8 cellular contexts compared by ENCODE assay signal in genomic region chr2:87453965-87454364, GRCh38.
DNase-seq lines count a peak whose midpoint lies in the region; ATAC-seq, FAIRE-seq and TF ChIP-seq lines count a peak whose summit lies in the region.
"Not testable (repeated sequence)": the region's sequence is repeated elsewhere in the genome, so short reads cannot be mapped to it uniquely, and the experiment has no call there.

No MANE protein-coding gene starts in this region.

- BruUV-seq in endothelial cell of umbilical vein (replicated peaks; lab: Mats Ljungman, UMichigan) = not testable (repeated sequence)

- dilution Hi-C loops in endothelial cell of umbilical vein (cut with MboI; ENCODE audit: extremely low pct_ligation_motif_present, low sequenced_read_pairs) = not testable (repeated sequence)

- not testable (repeated sequence) for H3K4me2 ChIP-seq in endothelial cell of umbilical vein (ENCODE audit: insufficient read depth, low read length)

- not testable (repeated sequence) for DNase-seq in CD4-positive, CD25-positive, alpha-beta regulatory T cell; endothelial cell of umbilical vein (ENCODE audit: low read depth, low spot score); left cardiac atrium; type B pancreatic cell (ENCODE audit: extremely low spot score, unreplicated experiment)
- peak; percentile 87 for DNase-seq in HT1080 (ENCODE audit: low read depth)
- DNase-seq in RCC 7860 (ENCODE audit: low spot score) = peak; percentile 5
- DNase-seq in amniotic epithelial cell (ENCODE audit: low read depth) = peak; percentile 19

- H3K27me3 ChIP-seq in CD4-positive, CD25-positive, alpha-beta regulatory T cell (ENCODE audit: control insufficient read depth, insufficient read depth, low read length); endothelial cell of umbilical vein (ENCODE audit: control insufficient read depth in 2 of 2, insufficient read depth in 2 of 2, low read length in 2 of 2); neuron (ENCODE audit: insufficient read depth, low read length): not testable (repeated sequence)

- not testable (repeated sequence) for H3K9me1 ChIP-seq in endothelial cell of umbilical vein (replicated peaks; ENCODE audit: control insufficient read depth, extremely low read depth, insufficient read depth, low read length)

- H3K9me3 Mint-ChIP-seq in CD4-positive, CD25-positive, alpha-beta regulatory T cell; type B pancreatic cell: not testable (repeated sequence)

- H3K27ac ChIP-seq in CD4-positive, CD25-positive, alpha-beta regulatory T cell (ENCODE audit: insufficient read depth, low read length, poor library complexity, severe bottlenecking) = peak overlapping the region; percentile 41
- H3K27ac ChIP-seq in endothelial cell of umbilical vein (ENCODE audit: insufficient read depth, low read depth, low read length) = peak overlapping the region; percentile 77

- POLR2A ChIA-PET in endothelial cell of umbilical vein (lab: Charles Lee) = not testable (repeated sequence)

- not testable (repeated sequence) for H2AFZ ChIP-seq in endothelial cell of umbilical vein (ENCODE audit: low read depth, low read length); neuron (ENCODE audit: low read depth, low read length)

- not testable (repeated sequence) for ATAC-seq in CD4-positive, CD25-positive, alpha-beta regulatory T cell (ENCODE audit: low read depth in 2 of 2)
- ATAC-seq in left cardiac atrium = peak; percentile 10

- not testable (repeated sequence) for H3K4me3 ChIP-seq in CD4-positive, CD25-positive, alpha-beta regulatory T cell (ENCODE audit: low read depth, low read length); endothelial cell of umbilical vein (replicated peaks in 1 of 3; ENCODE audit: insufficient read depth in 1 of 3, low read depth in 1 of 3, low read length in 3 of 3)
- peak overlapping the region; percentile 18 for H3K4me3 ChIP-seq in neuron (ENCODE audit: low read length)

- not testable (repeated sequence) for FAIRE-seq in RCC 7860 (lab: Jason Lieb, UNC); endothelial cell of umbilical vein (lab: Jason Lieb, UNC)

- intact Hi-C loops in endothelial cell of umbilical vein (cut with micrococcal nuclease); left cardiac atrium (cut with DNase I): not testable (repeated sequence)

- not testable (repeated sequence) for H3K4me1 ChIP-seq in CD4-positive, CD25-positive, alpha-beta regulatory T cell (ENCODE audit: control insufficient read depth, insufficient read depth, low read length, poor library complexity, severe bottlenecking); neuron (ENCODE audit: insufficient read depth, low read length)
- peaks cover 19% of the 10 kb centered on the region for H3K4me1 ChIP-seq in endothelial cell of umbilical vein (ENCODE audit: control insufficient read depth, extremely low read depth, insufficient read depth, low read length)

- not testable (repeated sequence) for TF ChIP-seq POLR2A in endothelial cell of umbilical vein (IDR thresholded peaks at IDR 0.05; ENCODE audit: low read depth, low read length)

- H3K36me3 Mint-ChIP-seq in CD4-positive, CD25-positive, alpha-beta regulatory T cell; type B pancreatic cell: not testable (repeated sequence)

- CTCF ChIA-PET in endothelial cell of umbilical vein (lab: Charles Lee) = not testable (repeated sequence)

- not testable (repeated sequence) for H3K27ac Mint-ChIP-seq in CD4-positive, CD25-positive, alpha-beta regulatory T cell
- H3K27ac Mint-ChIP-seq in type B pancreatic cell = peak overlapping the region; percentile 62

- not testable (repeated sequence) for H3K9me3 ChIP-seq in CD4-positive, CD25-positive, alpha-beta regulatory T cell (ENCODE audit: control insufficient read depth in 2 of 2, low read length in 2 of 2); endothelial cell of umbilical vein (replicated peaks; ENCODE audit: control insufficient read depth, insufficient read depth, low read length); neuron (ENCODE audit: low read length)

- peaks cover 20% of the 10 kb centered on the region for H3K79me2 ChIP-seq in endothelial cell of umbilical vein (ENCODE audit: control insufficient read depth, insufficient read depth, low read length)

- H3K9ac ChIP-seq in endothelial cell of umbilical vein (replicated peaks; ENCODE audit: extremely low read depth, insufficient read depth, low read length) = not testable (repeated sequence)

- H3K36me3 ChIP-seq in CD4-positive, CD25-positive, alpha-beta regulatory T cell (ENCODE audit: control insufficient read depth, insufficient read depth, low read length); endothelial cell of umbilical vein (ENCODE audit: control insufficient read depth in 2 of 2, extremely low read depth in 1 of 2, insufficient read depth in 2 of 2, low read length in 2 of 2); neuron (ENCODE audit: insufficient read depth, low read length): not testable (repeated sequence)

- peaks cover 0 to 13% (median 0%) of the 10 kb centered on the region in 4 donors for H3K4me1 Mint-ChIP-seq in CD4-positive, CD25-positive, alpha-beta regulatory T cell
- not testable (repeated sequence) for H3K4me1 Mint-ChIP-seq in type B pancreatic cell (ENCODE audit: unreplicated experiment)

- H3K4me3 Mint-ChIP-seq in CD4-positive, CD25-positive, alpha-beta regulatory T cell = peak overlapping the region in 1 of 4 donors; percentile 32
- H3K4me3 Mint-ChIP-seq in type B pancreatic cell = not testable (repeated sequence)

- not testable (repeated sequence) for H4K20me1 ChIP-seq in endothelial cell of umbilical vein (replicated peaks; ENCODE audit: control insufficient read depth, extremely low read depth, insufficient read depth, low read length)

- TF ChIP-seq CTCF in endothelial cell of umbilical vein (IDR thresholded peaks at IDR 0.05; ENCODE audit: extremely low read depth in 1 of 2, insufficient read depth in 1 of 2, low read depth in 1 of 2, low read length in 2 of 2); type B pancreatic cell (conservative IDR thresholded peaks at IDR 0.05): not testable (repeated sequence)

- H3K27me3 Mint-ChIP-seq in CD4-positive, CD25-positive, alpha-beta regulatory T cell; type B pancreatic cell: not testable (repeated sequence)
